In the genomic region with DNA sequence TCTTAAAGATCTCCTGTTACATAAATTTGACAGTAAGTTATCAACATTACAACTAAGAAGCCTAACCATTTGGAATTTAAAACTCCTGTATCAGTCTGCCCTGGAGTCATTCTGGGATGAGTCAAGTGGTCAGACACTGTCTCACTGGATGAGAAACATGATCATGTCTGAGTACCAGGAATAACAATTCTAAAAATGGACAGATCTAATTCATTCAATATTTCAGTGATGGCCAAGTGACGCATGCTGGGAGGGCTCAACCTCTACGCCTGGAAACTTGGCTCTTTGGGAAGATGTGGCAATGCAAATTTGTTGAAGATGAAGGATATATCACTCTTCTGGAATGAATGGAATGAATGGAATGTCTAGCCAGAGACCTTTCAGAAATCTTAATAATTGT, we compare ENCODE assay signal across 12 cellular contexts.
DNase-seq lines count a peak whose midpoint lies in the region; ATAC-seq and TF ChIP-seq lines count a peak whose summit lies in the region.
"Had no signal": no experiment of that assay in that cellular context is flagged by ENCODE, and none has a peak within 500 bp of the region (broad histone marks: within the 10 kb centered on the region; RNA-seq: fewer than 3 reads in every experiment).

No MANE protein-coding gene starts in this region.

- H3K36me3 ChIP-seq in SK-N-MC (ENCODE audit: insufficient read depth, low read length), result no peaks in the 10 kb centered on the region
- no peaks in the 10 kb centered on the region for H3K36me3 ChIP-seq in psoas muscle (ENCODE audit: insufficient read depth in 1 of 2, low read depth in 1 of 2)

- H3K27me3 ChIP-seq in psoas muscle (ENCODE audit: insufficient read depth in 3 of 3, low read length in 2 of 3) (no peaks in the 10 kb centered on the region), dorsolateral prefrontal cortex (no peaks in the 10 kb centered on the region)

- no peaks in the 10 kb centered on the region for H3K9me3 ChIP-seq in SK-N-MC (ENCODE audit: low read depth, low read length)
- no peaks in the 10 kb centered on the region for H3K9me3 ChIP-seq in psoas muscle

- H3K27ac ChIP-seq in SK-N-MC, result peak overlapping the region; percentile 36; the same call in 1 of the 2 replicates
- H3K27ac ChIP-seq in psoas muscle, result no peak overlapping the region
- no peak overlapping the region for H3K27ac ChIP-seq in dorsolateral prefrontal cortex

- peak; percentile 97 for DNase-seq in GM04504 (ENCODE audit: low read depth)
- DNase-seq in SK-N-MC (ENCODE audit: low read depth, low spot score), result no peak
- DNase-seq in fibroblast of pulmonary artery (ENCODE audit: low read depth), result peak; percentile 95
- DNase-seq in psoas muscle, result peak in 1 of 2 donors; percentile 25
- DNase-seq in activated CD4-positive, alpha-beta T cell treated with anti-CD3 and anti-CD28 coated beads for 48 hours, result no peak
- no peak for DNase-seq in dorsolateral prefrontal cortex
- DNase-seq: activated T-cell treated with anti-CD3 and anti-CD28 coated beads, Interleukin-2, amount 50 U/mL, for 72 hours; left ventricle myocardium superior; NCI-H510A had no signal

- TF ChIP-seq CTCF in fibroblast of pulmonary artery (IDR thresholded peaks at IDR 0.05; ENCODE audit: low read length, missing control alignments) (no peak), psoas muscle (IDR thresholded peaks at IDR 0.05) (no peak), dorsolateral prefrontal cortex (IDR thresholded peaks at IDR 0.05 in 54 of 56, conservative IDR thresholded peaks at IDR 0.05 in 2 of 56; ENCODE audit: low read depth in 1 of 56, partially characterized antibody in 56 of 56) (no peak)

- WGBS in psoas muscle, 3 donors, result 7 to 17% (median 14%) methylated on average over 2 of the region's 2 CpGs

- ATAC-seq in psoas muscle (peak in 3 of 4 donors; percentile 28 to 78 (median 37)), HG02642 (IDR thresholded peaks at IDR 0.05; ENCODE audit: poor library complexity, unreplicated experiment) (no peak), GM19467 (IDR thresholded peaks at IDR 0.05; ENCODE audit: unreplicated experiment) (no peak)
- ATAC-seq: activated T-cell treated with anti-CD3 and anti-CD28 coated beads, Interleukin-2, amount 50 U/mL, for 72 hours; K562; left ventricle myocardium superior had no signal

- H3K4me1 ChIP-seq in psoas muscle, result no peaks in the 10 kb centered on the region

- H3K9ac ChIP-seq in SK-N-MC (ENCODE audit: insufficient read length), result no peak overlapping the region

- intact Hi-C loops in psoas muscle (cut with DNase I), result no loop called here
- intact Hi-C loops in dorsolateral prefrontal cortex (cut with DNase I), result no loop called here

- H3K4me3 ChIP-seq in SK-N-MC, result no peak overlapping the region
- H3K4me3 ChIP-seq in fibroblast of pulmonary artery (replicated peaks; ENCODE audit: low read depth, low read length), result no peak overlapping the region
- H3K4me3 ChIP-seq in psoas muscle, result no peak overlapping the region
- H3K4me3 ChIP-seq in dorsolateral prefrontal cortex, result no peak overlapping the region
- H3K4me3 ChIP-seq: K562 had no signal

Comparison
In these comparisons a context has a peak if more than half of its experiments do, and no peak if none do; other contexts are left out.
1. DNase-seq: peak in GM04504 (single experiment) and fibroblast of pulmonary artery (single experiment); none in SK-N-MC (single experiment), activated CD4-positive, alpha-beta T cell treated with anti-CD3 and anti-CD28 coated beads for 48 hours (single experiment) and dorsolateral prefrontal cortex (0 of 10).
2. ATAC-seq: peak in psoas muscle (3 of 4); none in HG02642 (single experiment) and GM19467 (single experiment).